8 cellular contexts compared by ENCODE assay signal in genomic region chr15:31365655-31366127, GRCh38. TPM values are rescaled to one million over a fixed set of nuclear protein-coding genes. Genes with fewer than 3 reads are reported as not detected.
DNase-seq lines count a peak whose midpoint lies in the region; ATAC-seq, FAIRE-seq and TF ChIP-seq lines count a peak whose summit lies in the region.

No MANE protein-coding gene starts in this region.

- H3K9ac ChIP-seq in keratinocyte (ENCODE audit: control insufficient read depth, extremely low read depth, insufficient read depth, low read length), result peak overlapping the region; percentile 65

- peak overlapping the region; percentile 76 to 84 for H3K27ac ChIP-seq in breast epithelium
- peak overlapping the region; percentile 53 for H3K27ac ChIP-seq in keratinocyte (ENCODE audit: control insufficient read depth, insufficient read depth, low read length)

- TF ChIP-seq CTCF in breast epithelium (IDR thresholded peaks at IDR 0.05), result peak in 1 of 3 donors; percentile 17
- peak; percentile 26 to 82 (median 60) for TF ChIP-seq CTCF in keratinocyte (optimal IDR thresholded peaks at IDR 0.05 in 1 of 3, IDR thresholded peaks at IDR 0.05 in 1 of 3, conservative IDR thresholded peaks at IDR 0.05 in 1 of 3; ENCODE audit: extremely low read depth in 1 of 3, insufficient read depth in 2 of 3, low read length in 3 of 3)

- peak overlapping the region; percentile 67 for H3K4me2 ChIP-seq in keratinocyte (ENCODE audit: control insufficient read depth, extremely low read depth, insufficient read depth, low read depth, low read length)

- H3K27me3 ChIP-seq in breast epithelium (no peaks in the 10 kb centered on the region), keratinocyte (ENCODE audit: control insufficient read depth, extremely low read depth, insufficient read depth, low read length) (no peaks in the 10 kb centered on the region)

- H3K4me3 ChIP-seq in breast epithelium (peak overlapping the region; percentile 37 to 50 (median 45)), keratinocyte (ENCODE audit: control insufficient read depth in 2 of 3, extremely low read depth in 1 of 3, insufficient read depth in 2 of 3, low read depth in 1 of 3, low read length in 3 of 3) (no peak overlapping the region)

- H3K9me1 ChIP-seq in keratinocyte (ENCODE audit: control insufficient read depth, extremely low read depth, insufficient read depth, low read length), result peaks cover 6% of the 10 kb centered on the region

- dilution Hi-C loops in keratinocyte (cut with MboI; ENCODE audit: extremely low pct_ligation_motif_present, low sequenced_read_pairs), result no loop called here

- H2AFZ ChIP-seq in keratinocyte (ENCODE audit: control insufficient read depth, low read length), result no peak overlapping the region

- no peaks in the 10 kb centered on the region for H3K36me3 ChIP-seq in breast epithelium
- H3K36me3 ChIP-seq in keratinocyte (ENCODE audit: control insufficient read depth in 2 of 2, extremely low read depth in 1 of 2, insufficient read depth in 2 of 2, low read length in 2 of 2), result no peaks in the 10 kb centered on the region

- TF ChIP-seq POLR2A in breast epithelium (IDR thresholded peaks at IDR 0.05), result no peak

- intact Hi-C loops in breast epithelium (cut with DNase I; ENCODE audit: low total_unique reads), result loop anchor here (2.0 kb wide), 1 partner anchor 25 kb away; no protein-coding TSS in a partner anchor

- H3K4me1 ChIP-seq in breast epithelium (peaks cover 0 to 16% of the 10 kb centered on the region in 2 donors), keratinocyte (ENCODE audit: control insufficient read depth, extremely low read depth, insufficient read depth, low read length) (peaks cover 72% of the 10 kb centered on the region)

- ATAC-seq in HG02938 (IDR thresholded peaks at IDR 0.05; ENCODE audit: unreplicated experiment), result no peak

- DNase-seq in GM19239 (ENCODE audit: insufficient read length, low spot score), result peak; percentile 63
- peak in 74 of 76 experiments; percentile 68 to 98 (median 93) for DNase-seq in HUDEP-2 (lab: John Stamatoyannopoulos, UW; ENCODE audit: unreplicated experiment in 76 of 76)
- DNase-seq in activated CD4-positive, CD25-positive, alpha-beta regulatory T cell (lab: John Stamatoyannopoulos, UW), result peak; percentile 40 to 58 (median 54)
- peak; percentile 87 to 92 for DNase-seq in breast epithelium (ENCODE audit: low spot score in 2 of 2)
- DNase-seq in keratinocyte (ENCODE audit: low read depth, low spot score), result no peak
- DNase-seq in stimulated activated CD4-positive, alpha-beta T cell treated with anti-CD3 and anti-CD28 coated beads, Interleukin-15, amount 100 ng/mL, for 48 hours (ENCODE audit: low read depth in 2 of 2), result peak; percentile 74 to 78
- no peak for DNase-seq in NCI-H1048 (lab: John Stamatoyannopoulos, UW)

- H3K9me3 ChIP-seq in breast epithelium (no peaks in the 10 kb centered on the region), keratinocyte (ENCODE audit: control insufficient read depth, low read depth, low read length) (no peaks in the 10 kb centered on the region)

- peaks cover 78% of the 10 kb centered on the region for H3K79me2 ChIP-seq in keratinocyte (ENCODE audit: control insufficient read depth, insufficient read depth, low read length)

- H4K20me1 ChIP-seq in keratinocyte (ENCODE audit: control insufficient read depth, extremely low read depth, insufficient read depth, low read length), result peaks cover 2% of the 10 kb centered on the region

- FAIRE-seq in GM19239 (lab: Jason Lieb, UNC) (peak; percentile 88), keratinocyte (lab: Jason Lieb, UNC) (no peak)

RNA-seq across cellular contexts. Expression of gene KLF13, which starts 39.1 kb away (rescaled TPM):
- 10 to 100 TPM; 26.3 to 52.2 (median 28.2) TPM for total RNA-seq in breast epithelium
- 42.4 to 66.7 TPM (median 59.8 TPM) in 3 replicates for polyA plus RNA-seq in keratinocyte
- 25.8 TPM for polyA plus RNA-seq in keratinocyte (2011; ENCODE audit: low read depth)
- 44.4 and 68.0 TPM in 2 replicates for polyA plus RNA-seq in keratinocyte (2011; cell fraction: cytosol; rRNA removed)
- polyA plus RNA-seq in keratinocyte (2011; cell fraction: nucleus; rRNA removed), result 107 and 118 TPM in 2 replicates
- polyA plus RNA-seq in keratinocyte (2012; ENCODE audit: low replicate concordance), result 58.5 and 59.0 TPM in 2 replicates
- polyA minus RNA-seq in keratinocyte, result 52.2 to 63.3 TPM (median 62.0 TPM) in 3 replicates
- polyA minus RNA-seq in keratinocyte (2011; cell fraction: cytosol; rRNA and poly(A)+ RNA removed), result 49.5 TPM
- polyA minus RNA-seq in keratinocyte (2011; cell fraction: nucleus; rRNA and poly(A)+ RNA removed), result 45.8 and 58.6 TPM in 2 replicates

Comparison
In these comparisons a context has a peak if more than half of its experiments do, and no peak if none do; other contexts are left out.
1. DNase-seq: peak in GM19239 (single experiment), HUDEP-2 (74 of 76), activated CD4-positive, CD25-positive, alpha-beta regulatory T cell (4 of 4), breast epithelium (2 of 2) and stimulated activated CD4-positive, alpha-beta T cell treated with anti-CD3 and anti-CD28 coated beads, Interleukin-15, amount 100 ng/mL, for 48 hours (2 of 2); none in keratinocyte (single experiment) and NCI-H1048 (single experiment).
2. H3K4me3 ChIP-seq: peak in breast epithelium (3 of 3); none in keratinocyte (0 of 3).